In the genomic region with DNA sequence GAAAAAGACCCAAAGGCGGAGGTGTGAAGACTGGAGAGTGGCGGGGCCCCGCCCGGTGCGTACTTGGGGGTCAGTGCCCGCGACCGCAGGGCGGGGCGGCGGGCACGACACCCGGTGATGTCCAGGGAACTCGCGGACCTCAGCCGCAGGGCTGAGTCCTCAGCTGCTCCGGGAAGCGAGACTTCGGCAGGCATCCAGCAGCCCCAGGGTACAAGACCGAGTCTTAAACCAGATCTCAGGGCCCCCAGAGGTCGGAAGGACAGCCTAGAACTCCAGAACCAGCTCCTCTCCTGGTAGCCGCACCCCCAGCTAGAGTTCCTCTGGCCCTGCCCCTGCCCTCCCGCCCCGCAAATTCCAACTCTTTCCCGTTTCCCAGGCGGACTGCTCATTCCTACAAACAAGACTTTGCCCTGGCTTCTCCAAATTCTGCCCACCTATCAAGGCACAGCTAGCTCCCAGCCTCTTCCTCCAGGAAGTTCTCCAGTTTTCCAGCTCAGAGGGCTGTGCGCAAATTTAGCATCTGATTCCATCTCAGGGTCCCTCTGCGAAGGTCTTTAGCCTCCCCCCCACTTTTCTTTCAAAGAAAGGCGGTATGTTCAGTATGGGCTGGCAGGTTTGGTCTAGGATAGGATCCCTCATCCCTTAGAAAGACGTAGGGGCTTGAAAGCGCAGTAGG, we compare ENCODE assay signal across 8 cellular contexts. TPM values are rescaled to one million over a fixed set of nuclear protein-coding genes. Genes with fewer than 3 reads are reported as not detected.
DNase-seq lines count a peak whose midpoint lies in the region; ATAC-seq, FAIRE-seq and TF ChIP-seq lines count a peak whose summit lies in the region.

No MANE protein-coding gene starts in this region.

- H3K4me3 ChIP-seq in AG10803 (ENCODE audit: low read length) (peak overlapping the region; percentile 44), astrocyte (ENCODE audit: insufficient read depth, low read depth, low read length) (peak overlapping the region; percentile 66), kidney (ENCODE audit: low read length in 2 of 2) (peak overlapping the region; percentile 16 to 73), subcutaneous abdominal adipose tissue (ENCODE audit: low read depth in 1 of 5, low read length in 5 of 5) (peak overlapping the region; percentile 60 to 84 (median 72))

- peaks cover 68% of the 10 kb centered on the region for H3K27me3 Mint-ChIP-seq in astrocyte (ENCODE audit: low read depth, unreplicated experiment)

- H3K4me3 Mint-ChIP-seq in astrocyte (ENCODE audit: unreplicated experiment) = peak overlapping the region; percentile 88

- peaks cover 43% of the 10 kb centered on the region for H3K27me3 ChIP-seq in astrocyte (ENCODE audit: insufficient read depth, low read length)
- H3K27me3 ChIP-seq in subcutaneous abdominal adipose tissue (ENCODE audit: control insufficient read depth in 5 of 5, insufficient read depth in 4 of 5, low read length in 5 of 5) = peaks cover 0 to 14% (median 6%) of the 10 kb centered on the region in 5 donors

- peaks cover 2% of the 10 kb centered on the region for H3K36me3 Mint-ChIP-seq in astrocyte (ENCODE audit: low read depth, unreplicated experiment)

- FAIRE-seq in astrocyte (lab: Jason Lieb, UNC) (no peak), kidney (lab: Jason Lieb, UNC) (no peak)

- peaks cover 2% of the 10 kb centered on the region for H3K9me3 Mint-ChIP-seq in astrocyte (ENCODE audit: unreplicated experiment)

- DNase-seq in AG10803 (ENCODE audit: low read depth) = peak; percentile 3
- peak; percentile 35 for DNase-seq in HK-2 (ENCODE audit: unreplicated experiment)
- no peak for DNase-seq in astrocyte (ENCODE audit: low read depth)
- DNase-seq in kidney = peak; percentile 74
- no peak for DNase-seq in pons (ENCODE audit: low spot score)
- DNase-seq in RKO (ENCODE audit: low spot score) = no peak

- no peak overlapping the region for H3K27ac ChIP-seq in astrocyte (ENCODE audit: low read depth, low read length)
- peak overlapping the region; percentile 85 to 88 for H3K27ac ChIP-seq in kidney (ENCODE audit: low read depth in 2 of 2, low read length in 2 of 2)
- peak overlapping the region; percentile 85 for H3K27ac ChIP-seq in subcutaneous abdominal adipose tissue (ENCODE audit: low read depth, low read length)

- peaks cover 5% of the 10 kb centered on the region for H4K20me1 ChIP-seq in astrocyte (ENCODE audit: insufficient read depth, low read length)

- H3K9ac ChIP-seq in astrocyte (ENCODE audit: low read length) (peak overlapping the region; percentile 22), kidney (ENCODE audit: low read length in 2 of 2) (peak overlapping the region; percentile 10 to 65), subcutaneous abdominal adipose tissue (ENCODE audit: low read length in 5 of 5) (peak overlapping the region; percentile 31 to 81 (median 77))

- TF ChIP-seq CTCF in AG10803 (conservative IDR thresholded peaks at IDR 0.05; ENCODE audit: low read length) = no peak
- no peak for TF ChIP-seq CTCF in astrocyte (IDR thresholded peaks at IDR 0.05; ENCODE audit: insufficient read depth, low read depth, low read length)
- no peak for TF ChIP-seq CTCF in kidney (IDR thresholded peaks at IDR 0.05; ENCODE audit: borderline replicate concordance, extremely low read depth, insufficient read depth)

- peak overlapping the region; percentile 98 for H3K4me2 ChIP-seq in astrocyte (ENCODE audit: low read length)

- H3K9me3 ChIP-seq in astrocyte (ENCODE audit: insufficient read depth, low read depth, low read length) = no peaks in the 10 kb centered on the region
- H3K9me3 ChIP-seq in kidney (ENCODE audit: control insufficient read depth in 1 of 2, low read length in 2 of 2) = no peaks in the 10 kb centered on the region
- no peaks in the 10 kb centered on the region for H3K9me3 ChIP-seq in subcutaneous abdominal adipose tissue (ENCODE audit: control insufficient read depth in 5 of 5, low read length in 5 of 5)

- H2AFZ ChIP-seq in astrocyte (ENCODE audit: low read depth, low read length) = peak overlapping the region; percentile 97

- no peaks in the 10 kb centered on the region for H3K36me3 ChIP-seq in astrocyte (ENCODE audit: insufficient read depth, low read length)
- H3K36me3 ChIP-seq in kidney (ENCODE audit: control insufficient read depth in 1 of 2, insufficient read depth in 2 of 2, low read length in 2 of 2) = no peaks in the 10 kb centered on the region
- H3K36me3 ChIP-seq in subcutaneous abdominal adipose tissue (ENCODE audit: control insufficient read depth in 5 of 5, insufficient read depth in 5 of 5, low read length in 5 of 5) = no peaks in the 10 kb centered on the region

- peak overlapping the region; percentile 67 for H3K27ac Mint-ChIP-seq in astrocyte (ENCODE audit: unreplicated experiment)

- intact Hi-C loops in kidney (cut with DNase I) = loop anchor here (5.0 kb wide), 1 partner anchor 279 kb away; no protein-coding TSS in a partner anchor

- ATAC-seq in GM19395 (IDR thresholded peaks at IDR 0.05; ENCODE audit: unreplicated experiment) = no peak

- H3K4me1 Mint-ChIP-seq in astrocyte (ENCODE audit: low read depth, unreplicated experiment) = peaks cover 10% of the 10 kb centered on the region

- H3K79me2 ChIP-seq in astrocyte (ENCODE audit: insufficient read depth, low read length) = no peaks in the 10 kb centered on the region

- H3K4me1 ChIP-seq in astrocyte (ENCODE audit: insufficient read depth, low read length) (peaks cover 15% of the 10 kb centered on the region), kidney (ENCODE audit: control insufficient read depth in 1 of 2, insufficient read depth in 1 of 2, low read depth in 1 of 2, low read length in 2 of 2) (peaks cover 7 to 14% of the 10 kb centered on the region in 2 donors), subcutaneous abdominal adipose tissue (ENCODE audit: control insufficient read depth in 5 of 5, insufficient read depth in 5 of 5, low read length in 5 of 5) (peaks cover 0 to 31% (median 25%) of the 10 kb centered on the region in 5 donors)

RNA-seq across cellular contexts. Expression of gene NOTO, which starts 26.0 kb away (rescaled TPM):
- total RNA-seq in astrocyte (not detected in 2 replicates), kidney (not detected)
- polyA plus RNA-seq in kidney (ENCODE audit: insufficient read depth, low read depth, low replicate concordance) = not detected

RNA-seq across cellular contexts. Expression of gene SMYD5, which starts 37.7 kb away (rescaled TPM):
- 12.8 and 14.5 TPM in 2 replicates for total RNA-seq in astrocyte
- total RNA-seq in kidney = 23.5 TPM
- polyA plus RNA-seq in kidney (ENCODE audit: insufficient read depth, low read depth, low replicate concordance) = 20.8 TPM

RNA-seq across cellular contexts. Expression of gene PRADC1, which starts 56.7 kb away (rescaled TPM):
- total RNA-seq in astrocyte = 13.1 and 16.7 TPM in 2 replicates
- total RNA-seq in kidney = 16.1 TPM
- polyA plus RNA-seq in kidney (ENCODE audit: insufficient read depth, low read depth, low replicate concordance) = 57.7 TPM

RNA-seq across cellular contexts. Expression of gene CCT7, which starts 57.8 kb away (rescaled TPM):
- total RNA-seq in astrocyte = 315 and 359 TPM in 2 replicates
- total RNA-seq in kidney = 164 TPM
- polyA plus RNA-seq in kidney (ENCODE audit: insufficient read depth, low read depth, low replicate concordance) = 173 TPM

Comparison
In these comparisons a context has a peak if more than half of its experiments do, and no peak if none do; other contexts are left out.
1. DNase-seq: peak in AG10803 (single experiment), HK-2 (single experiment) and kidney (single experiment); none in astrocyte (single experiment), pons (single experiment) and RKO (single experiment).
2. H3K9ac ChIP-seq: peak in every context shown above with its lines; median percentile 77 in subcutaneous abdominal adipose tissue; 38 in kidney; 22 in astrocyte.
3. Peak in every context shown above with its lines, with median percentiles within 50 percentile points of each other: H3K4me3 ChIP-seq.